ENCODE assay signal across 17 cellular contexts in genomic region chr16:87583453-87584131, GRCh38. TPM values are rescaled to one million over a fixed set of nuclear protein-coding genes. Genes with fewer than 3 reads are reported as not detected.
DNase-seq lines count a peak whose midpoint lies in the region; ATAC-seq and TF ChIP-seq lines count a peak whose summit lies in the region.
"Had no signal": no experiment of that assay in that cellular context is flagged by ENCODE, and none has a peak within 500 bp of the region (broad histone marks: within the 10 kb centered on the region; RNA-seq: fewer than 3 reads in every experiment).

No MANE protein-coding gene starts in this region.

- H4K8ac ChIP-seq in trophoblast cell (ENCODE audit: low read depth, low read length), result no peak overlapping the region

- 0 out of 2 replicates have a peak overlapping the region, but pooled peaks have one; percentile 42 for H3K27ac Mint-ChIP-seq in WTC11
- no peak overlapping the region for H3K27ac Mint-ChIP-seq in naive thymus-derived CD4-positive, alpha-beta T cell
- no peak overlapping the region for H3K27ac Mint-ChIP-seq in activated CD8-positive, alpha-beta memory T cell treated with anti-CD3 and anti-CD28 coated beads, Interleukin-2, amount 10 ng/mL, durations not matched to agents 7 days and 5 days
- H3K27ac Mint-ChIP-seq: activated naive CD8-positive, alpha-beta T cell treated with anti-CD3 and anti-CD28 coated beads, Interleukin-2, amount 10 ng/mL, durations not matched to agents 7 days and 5 days had no signal

- H3F3A ChIP-seq in GM23248 (ENCODE audit: insufficient read depth), result peaks cover 28% of the 10 kb centered on the region

- H3K9ac ChIP-seq in GM23248 (peak overlapping the region; percentile 92), trophoblast cell (ENCODE audit: low read length) (no peak overlapping the region)
- H3K9ac ChIP-seq: parathyroid adenoma had no signal

- H4K12ac ChIP-seq in trophoblast cell (ENCODE audit: low read depth, low read length), result no peak overlapping the region

- H3K9me3 ChIP-seq in GM23248 (ENCODE audit: low read depth) (no peaks in the 10 kb centered on the region), esophagus squamous epithelium (no peaks in the 10 kb centered on the region), trophoblast cell (ENCODE audit: insufficient read depth, low read depth, low read length) (peaks cover 1% of the 10 kb centered on the region)
- no peaks in the 10 kb centered on the region for H3K9me3 ChIP-seq in naive thymus-derived CD4-positive, alpha-beta T cell (ENCODE audit: control insufficient read depth in 2 of 3, low read length in 3 of 3)

- H3K27me3 ChIP-seq in GM23248 (replicated peaks; ENCODE audit: insufficient read depth) (no peaks in the 10 kb centered on the region), esophagus squamous epithelium (peaks cover 0 to 73% (median 1%) of the 10 kb centered on the region in 4 donors), trophoblast cell (ENCODE audit: insufficient read depth, low read length) (no peaks in the 10 kb centered on the region)
- no peaks in the 10 kb centered on the region for H3K27me3 ChIP-seq in naive thymus-derived CD4-positive, alpha-beta T cell (ENCODE audit: control insufficient read depth in 2 of 2, insufficient read depth in 2 of 2, low read length in 2 of 2)

- H3K79me2 ChIP-seq in GM23248 (ENCODE audit: insufficient read depth), result no peaks in the 10 kb centered on the region
- no peaks in the 10 kb centered on the region for H3K79me2 ChIP-seq in trophoblast cell (ENCODE audit: control insufficient read depth, insufficient read depth, low read length, poor library complexity)
- H3K79me2 ChIP-seq: parathyroid adenoma had no signal

- no peak overlapping the region for H3K4me3 Mint-ChIP-seq in WTC11
- H3K4me3 Mint-ChIP-seq in naive thymus-derived CD4-positive, alpha-beta T cell, result no peak overlapping the region
- H3K4me3 Mint-ChIP-seq in activated CD8-positive, alpha-beta memory T cell treated with anti-CD3 and anti-CD28 coated beads, Interleukin-2, amount 10 ng/mL, durations not matched to agents 7 days and 5 days, result no peak overlapping the region
- H3K4me3 Mint-ChIP-seq: activated naive CD8-positive, alpha-beta T cell treated with anti-CD3 and anti-CD28 coated beads, Interleukin-2, amount 10 ng/mL, durations not matched to agents 7 days and 5 days had no signal

- no peak for TF ChIP-seq POLR2A in esophagus squamous epithelium (IDR thresholded peaks at IDR 0.05)

- peaks cover 33% of the 10 kb centered on the region for H3K4me1 ChIP-seq in GM23248 (ENCODE audit: insufficient read depth)
- H3K4me1 ChIP-seq in esophagus squamous epithelium, result peaks cover 5 to 31% (median 14%) of the 10 kb centered on the region in 3 donors
- peaks cover 21 to 22% of the 10 kb centered on the region in 2 experiments for H3K4me1 ChIP-seq in trophoblast cell (ENCODE audit: control insufficient read depth in 1 of 2, insufficient read depth in 2 of 2, low read length in 2 of 2)
- H3K4me1 ChIP-seq in naive thymus-derived CD4-positive, alpha-beta T cell (ENCODE audit: control insufficient read depth in 2 of 2, insufficient read depth in 2 of 2, low read length in 2 of 2), result no peaks in the 10 kb centered on the region
- H3K4me1 ChIP-seq: parathyroid adenoma had no signal

- POLR2A ChIA-PET in WTC11 (lab: Charles Lee), result no interaction called here
- POLR2A ChIA-PET in naive thymus-derived CD4-positive, alpha-beta T cell (lab: Charles Lee), result no interaction called here

- intact Hi-C loops in esophagus squamous epithelium (cut with DNase I), result no loop called here
- intact Hi-C loops in naive thymus-derived CD4-positive, alpha-beta T cell (cut with micrococcal nuclease), result no loop called here

- H3K36me3 ChIP-seq in GM23248 (ENCODE audit: low read depth) (no peaks in the 10 kb centered on the region), esophagus squamous epithelium (no peaks in the 10 kb centered on the region), trophoblast cell (ENCODE audit: control insufficient read depth in 1 of 2, insufficient read depth in 2 of 2, low read length in 2 of 2) (no peaks in the 10 kb centered on the region)
- no peaks in the 10 kb centered on the region for H3K36me3 ChIP-seq in naive thymus-derived CD4-positive, alpha-beta T cell (ENCODE audit: control insufficient read depth in 2 of 3, insufficient read depth in 3 of 3, low read length in 3 of 3)

- peaks cover 6% of the 10 kb centered on the region for H3K9me3 Mint-ChIP-seq in WTC11
- no peaks in the 10 kb centered on the region for H3K9me3 Mint-ChIP-seq in naive thymus-derived CD4-positive, alpha-beta T cell
- no peaks in the 10 kb centered on the region for H3K9me3 Mint-ChIP-seq in activated CD8-positive, alpha-beta memory T cell treated with anti-CD3 and anti-CD28 coated beads, Interleukin-2, amount 10 ng/mL, durations not matched to agents 7 days and 5 days (ENCODE audit: low read depth)
- H3K9me3 Mint-ChIP-seq: activated naive CD8-positive, alpha-beta T cell treated with anti-CD3 and anti-CD28 coated beads, Interleukin-2, amount 10 ng/mL, durations not matched to agents 7 days and 5 days had no signal

- DNase-seq in GM23248, result peak; percentile 80
- DNase-seq in WTC11 (ENCODE audit: low spot score), result no peak
- no peak for DNase-seq in esophagus squamous epithelium (lab: John Stamatoyannopoulos, UW)
- DNase-seq in trophoblast cell, result no peak
- DNase-seq in naive thymus-derived CD4-positive, alpha-beta T cell, result no peak
- DNase-seq in activated CD8-positive, alpha-beta memory T cell treated with anti-CD3 and anti-CD28 coated beads, Interleukin-2, amount 10 ng/mL, durations not matched to agents 7 days and 5 days, result no peak
- DNase-seq in NCI-H82 treated with DMSO at 0.1 percent for 48 hours (lab: John Stamatoyannopoulos, UW; ENCODE audit: unreplicated experiment), result no peak
- DNase-seq in activated effector memory CD4-positive, alpha-beta T cell treated with anti-CD3 and anti-CD28 coated beads, Interleukin-2, amount 50 U/mL, for 16 hours, result no peak
- DNase-seq: activated naive CD8-positive, alpha-beta T cell treated with anti-CD3 and anti-CD28 coated beads, Interleukin-2, amount 10 ng/mL, durations not matched to agents 7 days and 5 days; activated T-cell treated with anti-CD3 and anti-CD28 coated beads, Interleukin-2, amount 50 U/mL, for 1 hour; DMS 273 treated with DMSO at 0.1 percent for 48 hours; erythroblast; NCI-H1417; stimulated activated naive CD8-positive, alpha-beta T cell treated with anti-CD3 and anti-CD28 coated beads, Interleukin-15, Interleukin-2, amounts not matched to agents 100 U/mL and 50 U/mL, for 24 hours had no signal

- H3K4me2 ChIP-seq in GM23248 (ENCODE audit: unreplicated experiment), result peak overlapping the region; percentile 0
- H3K4me2 ChIP-seq in trophoblast cell (ENCODE audit: low read length), result no peak overlapping the region

- no peak overlapping the region for H2AFZ ChIP-seq in GM23248
- no peak overlapping the region for H2AFZ ChIP-seq in trophoblast cell (ENCODE audit: insufficient read depth, low read length, poor library complexity)
- H2AFZ ChIP-seq: parathyroid adenoma had no signal

- no peaks in the 10 kb centered on the region for H3K9me2 ChIP-seq in GM23248 (ENCODE audit: insufficient read depth)

- CTCF ChIA-PET in WTC11 (lab: Charles Lee), result interaction anchor here (1.0 to 11.5 kb wide), 3 partner anchors 12 to 52 kb away, joined by 3 to 235 read pairs (median 44); no protein-coding TSS in a partner anchor
- CTCF ChIA-PET in naive thymus-derived CD4-positive, alpha-beta T cell (lab: Charles Lee), result no interaction called here
- CTCF ChIA-PET in activated CD8-positive, alpha-beta memory T cell treated with anti-CD3 and anti-CD28 coated beads, Interleukin-2, amount 10 ng/mL, durations not matched to agents 7 days and 5 days (lab: Charles Lee), result no interaction called here

- no peak overlapping the region for H2BK5ac ChIP-seq in trophoblast cell (ENCODE audit: low read depth, low read length, poor library complexity)

- H3K4me1 Mint-ChIP-seq in WTC11, result peaks cover 22% of the 10 kb centered on the region
- H3K4me1 Mint-ChIP-seq in naive thymus-derived CD4-positive, alpha-beta T cell, result no peaks in the 10 kb centered on the region
- no peaks in the 10 kb centered on the region for H3K4me1 Mint-ChIP-seq in activated CD8-positive, alpha-beta memory T cell treated with anti-CD3 and anti-CD28 coated beads, Interleukin-2, amount 10 ng/mL, durations not matched to agents 7 days and 5 days
- H3K4me1 Mint-ChIP-seq: activated naive CD8-positive, alpha-beta T cell treated with anti-CD3 and anti-CD28 coated beads, Interleukin-2, amount 10 ng/mL, durations not matched to agents 7 days and 5 days had no signal

- TF ChIP-seq CTCF in WTC11 (IDR thresholded peaks at IDR 0.05) (no peak), esophagus squamous epithelium (IDR thresholded peaks at IDR 0.05) (no peak)

- H3K18ac ChIP-seq in trophoblast cell (ENCODE audit: low read length), result no peak overlapping the region

- H3K4me3 ChIP-seq in GM23248 (no peak overlapping the region), esophagus squamous epithelium (no peak overlapping the region), trophoblast cell (ENCODE audit: low read depth, low read length) (no peak overlapping the region)
- no peak overlapping the region for H3K4me3 ChIP-seq in naive thymus-derived CD4-positive, alpha-beta T cell (ENCODE audit: low read length)
- H3K4me3 ChIP-seq: SK-N-MC had no signal

- no peaks in the 10 kb centered on the region for H3K36me3 Mint-ChIP-seq in WTC11
- no peaks in the 10 kb centered on the region for H3K36me3 Mint-ChIP-seq in naive thymus-derived CD4-positive, alpha-beta T cell
- no peaks in the 10 kb centered on the region for H3K36me3 Mint-ChIP-seq in activated CD8-positive, alpha-beta memory T cell treated with anti-CD3 and anti-CD28 coated beads, Interleukin-2, amount 10 ng/mL, durations not matched to agents 7 days and 5 days
- H3K36me3 Mint-ChIP-seq: activated naive CD8-positive, alpha-beta T cell treated with anti-CD3 and anti-CD28 coated beads, Interleukin-2, amount 10 ng/mL, durations not matched to agents 7 days and 5 days had no signal

- peak overlapping the region; percentile 28 for H2BK120ac ChIP-seq in trophoblast cell (ENCODE audit: insufficient read depth, low read length, poor library complexity)

- peak overlapping the region; percentile 30 for H3K14ac ChIP-seq in trophoblast cell (ENCODE audit: low read length)

- no peaks in the 10 kb centered on the region for H4K20me1 ChIP-seq in GM23248 (ENCODE audit: insufficient read depth)

- WGBS in GM23248 (ENCODE audit: low coverage in 1 of 2, low lambda C conversion rate in 2 of 2, missing lambda C conversion rate in 2 of 2), 2 experiments, result 74 to 75% methylated on average over 23 of the region's 23 CpGs
- 61 to 68% methylated on average over 11 to 13 of the region's 23 CpGs for WGBS in esophagus squamous epithelium, 2 donors
- no CpG with 5 or more reads among the region's 23 CpGs for WGBS in trophoblast cell (ENCODE audit: extremely low coverage, insufficient coverage, insufficient read length)

- no peaks in the 10 kb centered on the region for H3K27me3 Mint-ChIP-seq in WTC11 (ENCODE audit: low read depth)
- H3K27me3 Mint-ChIP-seq in naive thymus-derived CD4-positive, alpha-beta T cell, result peaks cover 12 to 61% (median 27%) of the 10 kb centered on the region in 5 donors
- H3K27me3 Mint-ChIP-seq in activated CD8-positive, alpha-beta memory T cell treated with anti-CD3 and anti-CD28 coated beads, Interleukin-2, amount 10 ng/mL, durations not matched to agents 7 days and 5 days, result peaks cover 42% of the 10 kb centered on the region

- in situ Hi-C loops in GM23248 (cut with MboI), result no loop called here

- no peak overlapping the region for H3K23ac ChIP-seq in trophoblast cell (ENCODE audit: low read length)

- peak overlapping the region; percentile 8 for H2BK12ac ChIP-seq in trophoblast cell (ENCODE audit: low read length)

- peak overlapping the region; percentile 18 for H2AK5ac ChIP-seq in trophoblast cell (ENCODE audit: low read length)

- peaks cover 8% of the 10 kb centered on the region for H3K79me1 ChIP-seq in trophoblast cell (ENCODE audit: low read length)

- peak overlapping the region; percentile 65 for H4K91ac ChIP-seq in trophoblast cell (ENCODE audit: low read depth, low read length)

- peak; percentile 29; the same call in 1 of the 2 replicates for ATAC-seq in WTC11
- no peak for ATAC-seq in naive thymus-derived CD4-positive, alpha-beta T cell
- no peak for ATAC-seq in activated CD8-positive, alpha-beta memory T cell treated with anti-CD3 and anti-CD28 coated beads, Interleukin-2, amount 10 ng/mL, durations not matched to agents 7 days and 5 days
- ATAC-seq: stimulated activated naive CD8-positive, alpha-beta T cell treated with anti-CD3 and anti-CD28 coated beads, Interleukin-15, Interleukin-2, amounts not matched to agents 100 U/mL and 50 U/mL, for 24 hours had no signal

- H3K27ac ChIP-seq in GM23248 (peak overlapping the region; percentile 99), esophagus squamous epithelium (peak overlapping the region in 3 of 4 donors; percentile 4 to 94 (median 84)), trophoblast cell (ENCODE audit: low read depth, low read length) (no peak overlapping the region)
- no peak overlapping the region for H3K27ac ChIP-seq in naive thymus-derived CD4-positive, alpha-beta T cell (ENCODE audit: low read depth, low read length)
- H3K27ac ChIP-seq: parathyroid adenoma, SK-N-MC had no signal

- H3K4ac ChIP-seq in trophoblast cell (ENCODE audit: low read depth, low read length), result no peak overlapping the region

RNA-seq across cellular contexts. Expression of gene JPH3, which starts 18.7 kb away (rescaled TPM):
- total RNA-seq in GM23248 (2014; rRNA removed; shearing (Covaris generic)), result not detected in 2 replicates
- not detected in 2 replicates for polyA plus RNA-seq in GM23248 (2016; fragmentation: Nextera tagmentation; extraction: Ambion mirVana)
- 37.9 to 41.2 TPM (median 39.0 TPM) in 3 replicates for total RNA-seq in WTC11 (2021)
- under 1 TPM in 3 of 4 donors, not detected in 1; 0.29 to 0.76 (median 0.45) TPM for total RNA-seq in esophagus squamous epithelium
- 5.7 and 6.2 TPM in 2 replicates for polyA plus RNA-seq in trophoblast cell (2013)
- not detected for total RNA-seq in naive thymus-derived CD4-positive, alpha-beta T cell
- polyA plus RNA-seq in naive thymus-derived CD4-positive, alpha-beta T cell, result not detected
- not detected for total RNA-seq in activated CD8-positive, alpha-beta memory T cell treated with anti-CD3 and anti-CD28 coated beads, Interleukin-2, amount 10 ng/mL, durations not matched to agents 7 days and 5 days
- total RNA-seq: activated naive CD8-positive, alpha-beta T cell treated with anti-CD3 and anti-CD28 coated beads, Interleukin-2, amount 10 ng/mL, durations not matched to agents 7 days and 5 days had no signal
- polyA plus RNA-seq: BJ had no signal

Comparison
In these comparisons a context has a peak if more than half of its experiments do, and no peak if none do; other contexts are left out.
1. H3K27ac ChIP-seq: peak in GM23248 (single experiment) and esophagus squamous epithelium (3 of 4); none in trophoblast cell (single experiment) and naive thymus-derived CD4-positive, alpha-beta T cell (single experiment).
2. RNA of gene JPH3, which starts 18.7 kb away (total RNA-seq): 37.9 to 41.2 TPM in WTC11; 0.29 to 0.76 TPM in esophagus squamous epithelium, not detected in naive thymus-derived CD4-positive, alpha-beta T cell, not detected in GM23248 and not detected in activated CD8-positive, alpha-beta memory T cell treated with anti-CD3 and anti-CD28 coated beads, Interleukin-2, amount 10 ng/mL, durations not matched to agents 7 days and 5 days; every median in the first group is over 10 times any median in the second.